1 cellular context compared by ENCODE assay signal in genomic region chr4:6278801-6279197, GRCh38.
TF ChIP-seq lines count a peak whose summit lies in the region.

No MANE protein-coding gene starts in this region.

TF ChIP-seq in GM12878, 131 proteins besides CTCF, POLR2A, EP300 and RAD21 (continued from another document and continues in another):
- TF ChIP-seq PKNOX1 (IDR thresholded peaks at IDR 0.05) (0 out of 2 replicates have a peak, but pooled peaks have one; percentile 7), ELK1 (IDR thresholded peaks at IDR 0.05; ENCODE audit: low read depth, low read length) (no peak), WRNIP1 (IDR thresholded peaks at IDR 0.05; ENCODE audit: borderline replicate concordance, low read depth, low read length) (no peak), IKZF2 (IDR thresholded peaks at IDR 0.05) (peak; percentile 77 to 78; a peak in 3 of 4 replicates), NFYA (IDR thresholded peaks at IDR 0.05; ENCODE audit: borderline replicate concordance, low read depth, low read length) (no peak), POU2F2 (IDR thresholded peaks at IDR 0.05; ENCODE audit: borderline replicate concordance, low read depth, low read length) (no peak), HSF1 (IDR thresholded peaks at IDR 0.05; ENCODE audit: low read depth, low read length) (no peak), TARDBP (IDR thresholded peaks at IDR 0.05; ENCODE audit: borderline replicate concordance) (no peak), ZNF622 (IDR thresholded peaks at IDR 0.05) (no peak), SMC3 (IDR thresholded peaks at IDR 0.05; ENCODE audit: borderline replicate concordance, low read length) (no peak), CHD4 (IDR thresholded peaks at IDR 0.05) (no peak), RAD51 (IDR thresholded peaks at IDR 0.05) (no peak), NBN (IDR thresholded peaks at IDR 0.05) (no peak), EED (IDR thresholded peaks at IDR 0.05; ENCODE audit: low read depth) (peak; percentile 74), ZNF24 (IDR thresholded peaks at IDR 0.05) (no peak), NFIC (IDR thresholded peaks at IDR 0.05; ENCODE audit: low read depth, low read length) (no peak; the same call in 1 of the 2 replicates), SMARCA5 (IDR thresholded peaks at IDR 0.05) (no peak; the same call in 1 of the 2 replicates), NRF1 (conservative IDR thresholded peaks at IDR 0.05; ENCODE audit: low read depth, low read length) (no peak), SRF (IDR thresholded peaks at IDR 0.05; ENCODE audit: low read depth in 2 of 2, low read length in 2 of 2) (no peak), TCF12 (IDR thresholded peaks at IDR 0.05; ENCODE audit: low read depth, low read length) (peak; percentile 69; the same call in 1 of the 2 replicates), TBL1XR1 (IDR thresholded peaks at IDR 0.05; ENCODE audit: low read depth, low read length) (no peak), HDAC2 (IDR thresholded peaks at IDR 0.05) (no peak), EGR1 (IDR thresholded peaks at IDR 0.05; ENCODE audit: borderline replicate concordance in 1 of 2, low read depth in 2 of 2, low read length in 2 of 2) (0 out of 3 replicates have a peak, but pooled peaks of 1 of the 2 experiments have one; percentile 32), NR2F1 (conservative IDR thresholded peaks at IDR 0.05) (peak; percentile 71), SIX5 (IDR thresholded peaks at IDR 0.05; ENCODE audit: low read depth, low read length, severe bottlenecking) (no peak), REST (IDR thresholded peaks at IDR 0.05; ENCODE audit: low read depth, low read length) (no peak), BCL11A (IDR thresholded peaks at IDR 0.05; ENCODE audit: low read depth, low read length) (0 out of 2 replicates have a peak, but pooled peaks have one; percentile 31), SUPT20H (IDR thresholded peaks at IDR 0.05; ENCODE audit: borderline replicate concordance, control insufficient read depth, low read depth, low read length) (no peak), LARP7 (IDR thresholded peaks at IDR 0.05) (no peak; the same call in 1 of the 2 replicates), PAX8 (IDR thresholded peaks at IDR 0.05) (no peak), KLF5 (IDR thresholded peaks at IDR 0.05; ENCODE audit: partially characterized antibody) (no peak), FOS (IDR thresholded peaks at IDR 0.05; ENCODE audit: borderline replicate concordance, extremely low read depth, insufficient read length) (no peak), MTA2 (IDR thresholded peaks at IDR 0.05; ENCODE audit: low read depth) (peak; percentile 77), IKZF1 (conservative IDR thresholded peaks at IDR 0.05) (peak; percentile 87), SP1 (IDR thresholded peaks at IDR 0.05; ENCODE audit: low read depth, low read length) (no peak), DPF2 (IDR thresholded peaks at IDR 0.05) (peak; percentile 78), SREBF2 (IDR thresholded peaks at IDR 0.05; ENCODE audit: low read length) (no peak), ZZZ3 (IDR thresholded peaks at IDR 0.05; ENCODE audit: control insufficient read depth, insufficient read length, low read depth) (no peak), SPI1 (IDR thresholded peaks at IDR 0.05; ENCODE audit: borderline replicate concordance, insufficient read depth, low read depth, low read length) (peak; percentile 73), FOXM1 (IDR thresholded peaks at IDR 0.05; ENCODE audit: low read depth, low read length) (no peak), SREBF1 (IDR thresholded peaks at IDR 0.05; ENCODE audit: low read length) (no peak), BMI1 (IDR thresholded peaks at IDR 0.05; ENCODE audit: borderline replicate concordance) (no peak), PAX5 (IDR thresholded peaks at IDR 0.05; ENCODE audit: borderline replicate concordance, low read depth, low read length) (peak; percentile 40; the same call in 1 of the 2 replicates), TCF3 (IDR thresholded peaks at IDR 0.05; ENCODE audit: borderline replicate concordance, insufficient read depth, low read depth, low read length) (0 out of 2 replicates have a peak, but pooled peaks have one; percentile 39)
- TF ChIP-seq, protein P1, sequence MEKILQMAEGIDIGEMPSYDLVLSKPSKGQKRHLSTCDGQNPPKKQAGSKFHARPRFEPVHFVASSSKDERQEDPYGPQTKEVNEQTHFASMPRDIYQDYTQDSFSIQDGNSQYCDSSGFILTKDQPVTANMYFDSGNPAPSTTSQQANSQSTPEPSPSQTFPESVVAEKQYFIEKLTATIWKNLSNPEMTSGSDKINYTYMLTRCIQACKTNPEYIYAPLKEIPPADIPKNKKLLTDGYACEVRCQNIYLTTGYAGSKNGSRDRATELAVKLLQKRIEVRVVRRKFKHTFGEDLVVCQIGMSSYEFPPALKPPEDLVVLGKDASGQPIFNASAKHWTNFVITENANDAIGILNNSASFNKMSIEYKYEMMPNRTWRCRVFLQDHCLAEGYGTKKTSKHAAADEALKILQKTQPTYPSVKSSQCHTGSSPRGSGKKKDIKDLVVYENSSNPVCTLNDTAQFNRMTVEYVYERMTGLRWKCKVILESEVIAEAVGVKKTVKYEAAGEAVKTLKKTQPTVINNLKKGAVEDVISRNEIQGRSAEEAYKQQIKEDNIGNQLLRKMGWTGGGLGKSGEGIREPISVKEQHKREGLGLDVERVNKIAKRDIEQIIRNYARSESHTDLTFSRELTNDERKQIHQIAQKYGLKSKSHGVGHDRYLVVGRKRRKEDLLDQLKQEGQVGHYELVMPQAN (conservative IDR thresholded peaks at IDR 0.05) = no peak
- TF ChIP-seq, protein P2, sequence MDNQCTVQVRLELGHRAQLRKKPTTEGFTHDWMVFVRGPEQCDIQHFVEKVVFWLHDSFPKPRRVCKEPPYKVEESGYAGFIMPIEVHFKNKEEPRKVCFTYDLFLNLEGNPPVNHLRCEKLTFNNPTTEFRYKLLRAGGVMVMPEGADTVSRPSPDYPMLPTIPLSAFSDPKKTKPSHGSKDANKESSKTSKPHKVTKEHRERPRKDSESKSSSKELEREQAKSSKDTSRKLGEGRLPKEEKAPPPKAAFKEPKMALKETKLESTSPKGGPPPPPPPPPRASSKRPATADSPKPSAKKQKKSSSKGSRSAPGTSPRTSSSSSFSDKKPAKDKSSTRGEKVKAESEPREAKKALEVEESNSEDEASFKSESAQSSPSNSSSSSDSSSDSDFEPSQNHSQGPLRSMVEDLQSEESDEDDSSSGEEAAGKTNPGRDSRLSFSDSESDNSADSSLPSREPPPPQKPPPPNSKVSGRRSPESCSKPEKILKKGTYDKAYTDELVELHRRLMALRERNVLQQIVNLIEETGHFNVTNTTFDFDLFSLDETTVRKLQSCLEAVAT (IDR thresholded peaks at IDR 0.05) = peak; percentile 52; the same call in 1 of the 2 replicates
- TF ChIP-seq, protein P3, sequence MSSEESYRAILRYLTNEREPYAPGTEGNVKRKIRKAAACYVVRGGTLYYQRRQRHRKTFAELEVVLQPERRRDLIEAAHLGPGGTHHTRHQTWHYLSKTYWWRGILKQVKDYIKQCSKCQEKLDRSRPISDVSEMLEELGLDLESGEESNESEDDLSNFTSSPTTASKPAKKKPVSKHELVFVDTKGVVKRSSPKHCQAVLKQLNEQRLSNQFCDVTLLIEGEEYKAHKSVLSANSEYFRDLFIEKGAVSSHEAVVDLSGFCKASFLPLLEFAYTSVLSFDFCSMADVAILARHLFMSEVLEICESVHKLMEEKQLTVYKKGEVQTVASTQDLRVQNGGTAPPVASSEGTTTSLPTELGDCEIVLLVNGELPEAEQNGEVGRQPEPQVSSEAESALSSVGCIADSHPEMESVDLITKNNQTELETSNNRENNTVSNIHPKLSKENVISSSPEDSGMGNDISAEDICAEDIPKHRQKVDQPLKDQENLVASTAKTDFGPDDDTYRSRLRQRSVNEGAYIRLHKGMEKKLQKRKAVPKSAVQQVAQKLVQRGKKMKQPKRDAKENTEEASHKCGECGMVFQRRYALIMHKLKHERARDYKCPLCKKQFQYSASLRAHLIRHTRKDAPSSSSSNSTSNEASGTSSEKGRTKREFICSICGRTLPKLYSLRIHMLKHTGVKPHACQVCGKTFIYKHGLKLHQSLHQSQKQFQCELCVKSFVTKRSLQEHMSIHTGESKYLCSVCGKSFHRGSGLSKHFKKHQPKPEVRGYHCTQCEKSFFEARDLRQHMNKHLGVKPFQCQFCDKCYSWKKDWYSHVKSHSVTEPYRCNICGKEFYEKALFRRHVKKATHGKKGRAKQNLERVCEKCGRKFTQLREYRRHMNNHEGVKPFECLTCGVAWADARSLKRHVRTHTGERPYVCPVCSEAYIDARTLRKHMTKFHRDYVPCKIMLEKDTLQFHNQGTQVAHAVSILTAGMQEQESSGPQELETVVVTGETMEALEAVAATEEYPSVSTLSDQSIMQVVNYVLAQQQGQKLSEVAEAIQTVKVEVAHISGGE (CRISPR knock-in tag; IDR thresholded peaks at IDR 0.05) = no peak
- TF ChIP-seq, protein P4, sequence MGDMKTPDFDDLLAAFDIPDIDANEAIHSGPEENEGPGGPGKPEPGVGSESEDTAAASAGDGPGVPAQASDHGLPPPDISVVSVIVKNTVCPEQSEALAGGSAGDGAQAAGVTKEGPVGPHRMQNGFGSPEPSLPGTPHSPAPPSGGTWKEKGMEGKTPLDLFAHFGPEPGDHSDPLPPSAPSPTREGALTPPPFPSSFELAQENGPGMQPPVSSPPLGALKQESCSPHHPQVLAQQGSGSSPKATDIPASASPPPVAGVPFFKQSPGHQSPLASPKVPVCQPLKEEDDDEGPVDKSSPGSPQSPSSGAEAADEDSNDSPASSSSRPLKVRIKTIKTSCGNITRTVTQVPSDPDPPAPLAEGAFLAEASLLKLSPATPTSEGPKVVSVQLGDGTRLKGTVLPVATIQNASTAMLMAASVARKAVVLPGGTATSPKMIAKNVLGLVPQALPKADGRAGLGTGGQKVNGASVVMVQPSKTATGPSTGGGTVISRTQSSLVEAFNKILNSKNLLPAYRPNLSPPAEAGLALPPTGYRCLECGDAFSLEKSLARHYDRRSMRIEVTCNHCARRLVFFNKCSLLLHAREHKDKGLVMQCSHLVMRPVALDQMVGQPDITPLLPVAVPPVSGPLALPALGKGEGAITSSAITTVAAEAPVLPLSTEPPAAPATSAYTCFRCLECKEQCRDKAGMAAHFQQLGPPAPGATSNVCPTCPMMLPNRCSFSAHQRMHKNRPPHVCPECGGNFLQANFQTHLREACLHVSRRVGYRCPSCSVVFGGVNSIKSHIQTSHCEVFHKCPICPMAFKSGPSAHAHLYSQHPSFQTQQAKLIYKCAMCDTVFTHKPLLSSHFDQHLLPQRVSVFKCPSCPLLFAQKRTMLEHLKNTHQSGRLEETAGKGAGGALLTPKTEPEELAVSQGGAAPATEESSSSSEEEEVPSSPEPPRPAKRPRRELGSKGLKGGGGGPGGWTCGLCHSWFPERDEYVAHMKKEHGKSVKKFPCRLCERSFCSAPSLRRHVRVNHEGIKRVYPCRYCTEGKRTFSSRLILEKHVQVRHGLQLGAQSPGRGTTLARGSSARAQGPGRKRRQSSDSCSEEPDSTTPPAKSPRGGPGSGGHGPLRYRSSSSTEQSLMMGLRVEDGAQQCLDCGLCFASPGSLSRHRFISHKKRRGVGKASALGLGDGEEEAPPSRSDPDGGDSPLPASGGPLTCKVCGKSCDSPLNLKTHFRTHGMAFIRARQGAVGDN (IDR thresholded peaks at IDR 0.05) = no peak
